In the genomic region with DNA sequence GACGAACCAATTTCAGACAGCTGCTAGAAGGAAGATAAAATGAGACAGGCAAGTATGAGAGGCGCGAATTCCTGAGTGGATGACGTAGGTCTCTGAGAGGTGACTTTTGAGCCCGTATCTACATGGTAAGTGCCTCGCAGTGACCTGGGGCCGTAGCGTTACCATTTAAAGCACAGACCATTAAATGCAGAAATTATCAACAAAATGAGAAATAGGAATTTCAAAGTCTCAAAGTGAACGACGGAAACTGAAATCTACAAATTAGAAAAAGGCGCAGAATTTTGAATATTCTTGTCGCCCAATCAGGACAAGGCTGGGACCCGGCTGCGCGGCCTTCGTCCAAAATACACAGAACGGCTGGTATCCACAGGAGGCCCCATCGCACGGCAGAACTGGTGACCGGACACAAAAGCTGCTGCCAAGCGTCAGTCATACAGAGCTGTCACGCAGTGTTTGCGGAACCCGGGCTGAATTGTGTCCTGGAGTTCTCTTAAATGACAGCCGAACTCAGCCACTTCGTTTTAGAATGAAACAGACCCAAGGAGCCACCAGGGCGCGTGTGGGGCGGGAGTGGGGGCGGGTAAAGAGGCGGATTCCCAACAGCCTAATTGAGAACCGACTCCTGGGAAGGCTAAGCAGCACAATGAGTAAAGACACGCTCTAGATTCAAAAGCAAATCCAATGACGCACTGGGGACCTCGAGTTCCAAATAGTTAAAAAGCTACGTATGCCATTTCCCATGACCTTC, we compare ENCODE assay signal across 9 cellular contexts. TPM values are rescaled to one million over a fixed set of nuclear protein-coding genes. Genes with fewer than 3 reads are reported as not detected.
A peak's percentile ranks its signal among the peaks of the same experiment; 100 is the strongest.
DNase-seq lines count a peak whose midpoint lies in the region; ATAC-seq and TF ChIP-seq lines count a peak whose summit lies in the region.
"Had no signal": no experiment of that assay in that cellular context is flagged by ENCODE, and none has a peak within 500 bp of the region (broad histone marks: within the 10 kb centered on the region; RNA-seq: fewer than 3 reads in every experiment).

No MANE protein-coding gene starts in this region.

- H3K27me3 Mint-ChIP-seq in nephron progenitor cell (ENCODE audit: low read depth, poor library complexity), result peaks cover 4% of the 10 kb centered on the region
- H3K27me3 Mint-ChIP-seq: dendritic cell treated with granulocyte-macrophage colony-stimulating factor and Interleukin-4, amounts not matched to agents 40 ng/mL and 50 ng/mL, for 4 days had no signal

- no peak overlapping the region for H3K27ac Mint-ChIP-seq in nephron progenitor cell
- H3K27ac Mint-ChIP-seq: dendritic cell treated with granulocyte-macrophage colony-stimulating factor and Interleukin-4, amounts not matched to agents 40 ng/mL and 50 ng/mL, for 4 days had no signal

- POLR2A ChIA-PET in RWPE1 (lab: Yijun Ruan, JAX; ENCODE audit: low non-redundant PET), result no interaction called here

- H3K4me1 Mint-ChIP-seq in nephron progenitor cell, result peaks cover 5% of the 10 kb centered on the region

- no peak for ATAC-seq in HG02852 (IDR thresholded peaks at IDR 0.05; ENCODE audit: unreplicated experiment)

- no peak for TF ChIP-seq CTCF in RWPE1 (conservative IDR thresholded peaks at IDR 0.05; ENCODE audit: low read depth)
- TF ChIP-seq CTCF in fibroblast of villous mesenchyme (IDR thresholded peaks at IDR 0.05; ENCODE audit: insufficient read depth, low read depth, low read length), result no peak
- no peak for TF ChIP-seq CTCF in nephron progenitor cell (IDR thresholded peaks at IDR 0.05)

- H3K27ac ChIP-seq in RWPE1, result peak overlapping the region; percentile 99

- CTCF ChIA-PET in RWPE1 (lab: Yijun Ruan, JAX), result interaction anchor here (0.6 kb wide), 1 partner anchor 77 kb away, joined by 3 read pairs; no protein-coding TSS in a partner anchor

- H3K9me3 Mint-ChIP-seq in nephron progenitor cell, result no peaks in the 10 kb centered on the region
- H3K9me3 Mint-ChIP-seq: dendritic cell treated with granulocyte-macrophage colony-stimulating factor and Interleukin-4, amounts not matched to agents 40 ng/mL and 50 ng/mL, for 4 days had no signal

- peak; percentile 98 for DNase-seq in DMS153 treated with DMSO at 0.1 percent for 48 hours (lab: John Stamatoyannopoulos, UW; ENCODE audit: unreplicated experiment)
- DNase-seq in M059J (ENCODE audit: low read depth), result peak; percentile 90
- peak; percentile 57 for DNase-seq in RWPE1 (ENCODE audit: low spot score)
- peak; percentile 86 for DNase-seq in activated effector memory CD4-positive, alpha-beta T cell treated with anti-CD3 and anti-CD28 coated beads, Interleukin-2, amount 50 U/mL, for 16 hours
- peak; percentile 78 for DNase-seq in fibroblast of villous mesenchyme (ENCODE audit: low read depth)
- DNase-seq in nephron progenitor cell, result peak; percentile 63
- DNase-seq in stromal cell of bone marrow (ENCODE audit: low read depth), result peak; percentile 86

- H3K4me3 Mint-ChIP-seq in nephron progenitor cell, result no peak overlapping the region
- H3K4me3 Mint-ChIP-seq: dendritic cell treated with granulocyte-macrophage colony-stimulating factor and Interleukin-4, amounts not matched to agents 40 ng/mL and 50 ng/mL, for 4 days had no signal

- peak overlapping the region; percentile 86 for H3K4me3 ChIP-seq in fibroblast of villous mesenchyme (ENCODE audit: low read depth, low read length)

- no peaks in the 10 kb centered on the region for H3K36me3 Mint-ChIP-seq in nephron progenitor cell (ENCODE audit: low read depth)

RNA-seq across cellular contexts. Expression of gene BOLA1, which starts 13.8 kb away (rescaled TPM):
- 5.9 and 10.3 TPM in 2 replicates for total RNA-seq in M059J (2014; rRNA removed; shearing (Covaris generic))
- 6.5 and 9.0 TPM in 2 replicates for total RNA-seq in fibroblast of villous mesenchyme

RNA-seq across cellular contexts. Expression of gene SV2A, which starts 32.1 kb away (rescaled TPM):
- total RNA-seq in M059J (2014; rRNA removed; shearing (Covaris generic)), result 13.1 and 20.5 TPM in 2 replicates
- total RNA-seq in fibroblast of villous mesenchyme, result 19.4 and 25.8 TPM in 2 replicates

RNA-seq across cellular contexts. Expression of gene SF3B4, which starts 42.1 kb away (rescaled TPM):
- 37.3 and 54.2 TPM in 2 replicates for total RNA-seq in M059J (2014; rRNA removed; shearing (Covaris generic))
- 13.5 and 16.4 TPM in 2 replicates for total RNA-seq in fibroblast of villous mesenchyme

RNA-seq across cellular contexts. Expression of gene MTMR11, which starts 51.1 kb away (rescaled TPM):
- total RNA-seq in M059J (2014; rRNA removed; shearing (Covaris generic)), result 6.1 and 8.3 TPM in 2 replicates
- total RNA-seq in fibroblast of villous mesenchyme, result 7.8 and 8.4 TPM in 2 replicates
